In the genomic region with DNA sequence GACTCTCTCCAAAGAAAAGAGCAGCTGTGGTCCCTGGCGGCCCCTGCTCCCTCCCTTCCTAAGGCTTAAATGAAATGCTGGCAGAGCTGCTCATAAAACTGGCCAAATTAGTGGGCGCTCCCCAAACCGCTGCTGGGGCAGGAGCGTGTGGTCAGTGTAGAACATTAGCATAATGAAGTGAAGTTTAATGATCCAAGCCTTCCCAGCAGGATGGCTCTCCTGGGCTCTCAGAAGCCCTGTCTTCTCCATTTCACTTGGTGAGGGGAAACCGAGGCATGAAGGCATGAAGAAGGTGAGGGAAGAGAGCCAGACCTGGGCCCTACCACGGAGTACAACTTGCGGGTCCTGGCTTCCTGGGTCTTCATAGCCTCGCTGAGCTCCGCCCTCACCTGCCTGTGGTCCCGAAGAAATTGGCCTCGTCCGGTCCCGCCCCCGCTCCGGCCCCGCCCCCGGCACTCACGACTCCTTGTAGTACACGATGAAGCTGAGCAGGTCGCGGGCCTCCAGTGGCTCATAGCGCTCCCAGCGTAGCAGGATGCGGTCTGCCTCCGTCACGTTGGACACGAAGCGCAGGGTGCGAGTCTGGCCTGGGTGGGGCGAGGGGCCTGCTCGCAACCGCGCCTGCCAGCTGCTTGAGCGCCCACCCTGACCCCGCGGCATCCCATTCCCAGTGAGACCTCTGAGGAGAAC, we compare ENCODE assay signal across 10 cellular contexts. TPM values are rescaled to one million over a fixed set of nuclear protein-coding genes. Genes with fewer than 3 reads are reported as not detected.
DNase-seq lines count a peak whose midpoint lies in the region; ATAC-seq, FAIRE-seq and TF ChIP-seq lines count a peak whose summit lies in the region.
"Had no signal": no experiment of that assay in that cellular context is flagged by ENCODE, and none has a peak within 500 bp of the region (broad histone marks: within the 10 kb centered on the region; RNA-seq: fewer than 3 reads in every experiment).

No MANE protein-coding gene starts in this region.

- H4K20me1 ChIP-seq in BLaER1 treated with 17β-estradiol and CSF1 and Interleukin-3, amounts not matched to agents 10 nM and 100 nM = no peaks in the 10 kb centered on the region; a peak in 1 of 22 replicates

- intact Hi-C loops in prostate gland (cut with DNase I) = no loop called here

- 17% methylated on average over 34 of the region's 36 CpGs for WGBS in prostate gland

- peaks cover 0 to 20% (median 6%) of the 10 kb centered on the region in 11 experiments; a peak in 10 of 22 replicates for H3K27me3 ChIP-seq in BLaER1 treated with 17β-estradiol and CSF1 and Interleukin-3, amounts not matched to agents 10 nM and 100 nM
- H3K27me3 ChIP-seq in bronchial epithelial cell (ENCODE audit: control insufficient read depth, insufficient read depth, low read length) (peaks cover 35% of the 10 kb centered on the region), prostate gland (replicated peaks; ENCODE audit: insufficient read depth) (peaks cover 15% of the 10 kb centered on the region), brain microvascular endothelial cell (replicated peaks) (peaks cover 47% of the 10 kb centered on the region)

- 0 out of 22 replicates have a peak overlapping the region, but pooled peaks of 1 of the 11 experiments have one; percentile 14 for H3K9ac ChIP-seq in BLaER1 treated with 17β-estradiol and CSF1 and Interleukin-3, amounts not matched to agents 10 nM and 100 nM

- no peak for ATAC-seq in GM21529 (IDR thresholded peaks at IDR 0.05; ENCODE audit: unreplicated experiment)

- H3K4me2 ChIP-seq in BLaER1 treated with 17β-estradiol and CSF1 and Interleukin-3, amounts not matched to agents 10 nM and 100 nM = peak overlapping the region; percentile 2 to 79 (median 66); a peak in 19 of 22 replicates

- no peaks in the 10 kb centered on the region for H3K9me3 ChIP-seq in BLaER1 treated with 17β-estradiol and CSF1 and Interleukin-3, amounts not matched to agents 10 nM and 100 nM (replicated peaks in 1 of 11)
- no peaks in the 10 kb centered on the region for H3K9me3 ChIP-seq in prostate gland

- no peak for TF ChIP-seq POLR2A in prostate gland (IDR thresholded peaks at IDR 0.05)

- H3K4me3 ChIP-seq in BLaER1 treated with 17β-estradiol and CSF1 and Interleukin-3, amounts not matched to agents 10 nM and 100 nM = no peak overlapping the region
- H3K4me3 ChIP-seq in bronchial epithelial cell (ENCODE audit: low read depth, low read length) = no peak overlapping the region
- no peak overlapping the region for H3K4me3 ChIP-seq in prostate gland
- no peak overlapping the region for H3K4me3 ChIP-seq in brain microvascular endothelial cell (ENCODE audit: low read depth, low read length)

- no peak for FAIRE-seq in bronchial epithelial cell (lab: Jason Lieb, UNC)

- no peak for TF ChIP-seq CTCF in bronchial epithelial cell (IDR thresholded peaks at IDR 0.05; ENCODE audit: insufficient read depth, low read length, severe bottlenecking)
- no peak for TF ChIP-seq CTCF in prostate gland (IDR thresholded peaks at IDR 0.05)
- TF ChIP-seq CTCF in brain microvascular endothelial cell (IDR thresholded peaks at IDR 0.05; ENCODE audit: low read depth, low read length, missing control alignments) = no peak

- DNase-seq in activated CD4-positive, alpha-beta T cell treated with anti-CD3 and anti-CD28 coated beads, Interleukin-2, amount 50 U/mL, for 24 hours (ENCODE audit: low read depth in 1 of 2, low spot score in 1 of 2) = peak; percentile 18 to 41
- DNase-seq in bronchial epithelial cell (ENCODE audit: low read depth) (peak; percentile 57), prostate gland (ENCODE audit: low spot score) (peak; percentile 8), NCI-H1436 treated with DMSO at 0.1 percent for 48 hours (lab: John Stamatoyannopoulos, UW) (no peak), EL (no peak), brain microvascular endothelial cell (no peak)
- DNase-seq: Karpas-422 had no signal

- in situ Hi-C loops in brain microvascular endothelial cell (cut with HindIII; ENCODE audit: low pct_ligation_motif_present, low sequenced_read_pairs) = no loop called here

- H3K4me1 ChIP-seq in BLaER1 treated with 17β-estradiol and CSF1 and Interleukin-3, amounts not matched to agents 10 nM and 100 nM = peaks cover 9 to 20% (median 14%) of the 10 kb centered on the region in 10 experiments
- H3K4me1 ChIP-seq in prostate gland (replicated peaks) = no peaks in the 10 kb centered on the region

- no peak overlapping the region for H3K27ac ChIP-seq in BLaER1 treated with 17β-estradiol and CSF1 and Interleukin-3, amounts not matched to agents 10 nM and 100 nM
- H3K27ac ChIP-seq in prostate gland (no peak overlapping the region), brain microvascular endothelial cell (no peak overlapping the region)

- no peaks in the 10 kb centered on the region for H3K36me3 ChIP-seq in BLaER1 treated with 17β-estradiol and CSF1 and Interleukin-3, amounts not matched to agents 10 nM and 100 nM
- H3K36me3 ChIP-seq in bronchial epithelial cell (ENCODE audit: control insufficient read depth, insufficient read depth, low read length) (no peaks in the 10 kb centered on the region), prostate gland (no peaks in the 10 kb centered on the region), brain microvascular endothelial cell (replicated peaks) (no peaks in the 10 kb centered on the region)

RNA-seq across cellular contexts. Expression of gene INSRR, which starts 10.3 kb away (rescaled TPM):
- total RNA-seq in bronchial epithelial cell (not detected in 2 replicates), prostate gland (1 to 10 TPM in 1 of 2 donors, under 1 TPM in 1; 0.18 to 3.0 TPM)
- total RNA-seq: SK-MEL-5 had no signal

RNA-seq across cellular contexts. Expression of gene NTRK1, which starts 12.1 kb away (rescaled TPM):
- not detected in 2 replicates for total RNA-seq in bronchial epithelial cell
- total RNA-seq in prostate gland = 10 to 100 TPM in 1 of 2 donors, under 1 TPM in 1; 0.59 to 31.4 TPM

RNA-seq across cellular contexts. Expression of gene SH2D2A, which starts 32.0 kb away (rescaled TPM):
- total RNA-seq in bronchial epithelial cell (1.2 and 1.8 TPM in 2 replicates), prostate gland (under 1 TPM in 1 of 2 donors, not detected in 1; 0.80 TPM)
- total RNA-seq: SK-MEL-5 had no signal

RNA-seq across cellular contexts. Expression of gene PEAR1, which starts 44.9 kb away (rescaled TPM):
- total RNA-seq in bronchial epithelial cell = 1.8 TPM in 2 replicates
- total RNA-seq in prostate gland = 10 to 100 TPM in 1 of 2 donors, 1 to 10 TPM in 1; 3.6 to 20.0 TPM
- total RNA-seq: SK-MEL-5 had no signal

Comparison
In these comparisons a context has a peak if more than half of its experiments do, and no peak if none do; other contexts are left out.
1. DNase-seq: peak in activated CD4-positive, alpha-beta T cell treated with anti-CD3 and anti-CD28 coated beads, Interleukin-2, amount 50 U/mL, for 24 hours (2 of 2), bronchial epithelial cell (single experiment) and prostate gland (single experiment); none in NCI-H1436 treated with DMSO at 0.1 percent for 48 hours (single experiment), EL (single experiment) and brain microvascular endothelial cell (single experiment).